ENCODE assay signal across 27 cellular contexts in genomic region chr16:20089246-20089965, GRCh38.
"Had no signal": no experiment of that assay in that cellular context is flagged by ENCODE, and none has a peak within 500 bp of the region (broad histone marks: within the 10 kb centered on the region; RNA-seq: fewer than 3 reads in every experiment).

No MANE protein-coding gene starts in this region.

- H3K4me1 ChIP-seq: adrenal gland, body of pancreas, breast epithelium had no signal

- H3K27ac ChIP-seq: adrenal gland, body of pancreas, breast epithelium had no signal

- H3K36me3 ChIP-seq: adrenal gland, breast epithelium had no signal

- H3K27me3 ChIP-seq: body of pancreas, breast epithelium had no signal

- H3K9me3 ChIP-seq: adrenal gland, body of pancreas, breast epithelium had no signal

- ATAC-seq: activated CD8-positive, alpha-beta T cell treated with anti-CD3 and anti-CD28 coated beads, Interleukin-2, amount 10 ng/mL, durations not matched to agents 7 days and 5 days; activated naive CD4-positive, alpha-beta T cell treated with anti-CD3 and anti-CD28 coated beads, Interleukin-2, amount 50 U/mL, for 72 hours; body of pancreas had no signal

- DNase-seq: activated CD4-positive, alpha-beta T cell treated with anti-CD3 and anti-CD28 coated beads, Interleukin-2, amount 10 ng/mL, durations not matched to agents 24 days and 14 days; activated CD4-positive, alpha-beta T cell treated with anti-CD3 and anti-CD28 coated beads, Interleukin-2, amount 50 U/mL, for 48 hours; activated CD8-positive, alpha-beta T cell treated with anti-CD3 and anti-CD28 coated beads, Interleukin-2, amount 10 ng/mL, durations not matched to agents 7 days and 5 days; activated gamma-delta T cell; activated naive CD4-positive, alpha-beta T cell treated with anti-CD3 and anti-CD28 coated beads for 36 hours; activated T-cell treated with anti-CD3 and anti-CD28 coated beads, Interleukin-2, amount 50 U/mL, for 24 hours; adrenal gland; body of pancreas; Karpas-422; KBM-7; NCI-H1048; NCI-H1105 treated with DMSO at 0.1 percent for 48 hours; NCI-H1436; NCI-H1694; NCI-H1930; NCI-H2081 treated with DMSO at 0.1 percent for 48 hours; NCI-H226; NCI-H446 treated with DMSO at 0.1 percent for 48 hours; NCI-H524; NCI-H69; NCI-H82; OCI-M1; Right ventricle myocardium superior; SW 1271; T1000 had no signal

- H3K4me3 ChIP-seq: body of pancreas, breast epithelium had no signal
